In the genomic region with DNA sequence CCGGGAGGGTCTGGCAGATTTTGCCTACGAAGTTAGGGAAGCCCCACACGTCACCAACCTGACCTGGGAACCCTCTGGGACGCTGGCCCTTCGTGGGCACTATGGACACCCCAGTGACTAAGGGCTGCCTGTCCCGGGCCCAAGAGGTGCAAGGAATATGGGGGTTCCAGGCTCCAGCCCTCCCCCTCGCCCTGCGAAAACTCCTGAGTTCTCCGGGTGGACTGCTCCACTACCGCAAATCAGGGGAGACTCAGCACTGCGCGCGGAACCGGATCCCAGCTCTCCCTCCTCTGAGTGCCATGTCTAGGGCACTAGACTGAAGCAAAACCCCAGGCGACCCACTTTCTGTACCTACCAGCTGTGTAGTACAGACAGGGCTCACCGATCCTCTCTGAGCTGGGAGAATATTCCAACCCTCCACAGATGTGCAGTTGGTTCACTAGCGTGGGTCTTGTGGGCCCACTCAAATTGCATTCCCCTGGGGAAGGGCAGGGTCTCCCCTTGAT, we compare ENCODE assay signal across 8 cellular contexts. TPM values are rescaled to one million over a fixed set of nuclear protein-coding genes. Genes with fewer than 3 reads are reported as not detected.
DNase-seq lines count a peak whose midpoint lies in the region; ATAC-seq and TF ChIP-seq lines count a peak whose summit lies in the region.

A gene with protein sequence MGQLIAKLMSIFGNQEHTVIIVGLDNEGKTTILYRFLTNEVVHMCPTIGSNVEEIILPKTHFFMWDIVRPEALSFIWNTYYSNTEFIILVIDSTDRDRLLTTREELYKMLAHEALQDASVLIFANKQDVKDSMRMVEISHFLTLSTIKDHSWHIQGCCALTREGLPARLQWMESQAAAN (minus strand): TSS at position 318 of the 506 bp plus-strand sequence. CDS start 401 bp downstream, outside the sequence.

- no peaks in the 10 kb centered on the region for H4K20me1 ChIP-seq in SK-N-SH (ENCODE audit: insufficient read depth)

- peak within 1 kb of the TSS; percentile 75 for H3K4me2 ChIP-seq in SK-N-SH

- DNase-seq in SK-N-SH: no peak
- DNase-seq in astrocyte of the cerebellum (ENCODE audit: low read depth): no peak
- no peak for DNase-seq in COR-L47 (lab: John Stamatoyannopoulos, UW)

- no peak for TF ChIP-seq EP300 in SK-N-SH (IDR thresholded peaks at IDR 0.05; ENCODE audit: borderline replicate concordance in 1 of 2, low read depth in 1 of 2, low read length in 1 of 2)

- H3K9ac ChIP-seq in SK-N-SH (0 out of 2 replicates have a peak within 1 kb of the TSS, but pooled peaks have one; percentile 23), liver (ENCODE audit: low read depth in 1 of 2, low read length in 2 of 2) (no peak within 1 kb of the TSS), stomach smooth muscle (ENCODE audit: low read length in 2 of 2) (peak within 1 kb of the TSS; percentile 62 to 80)

- no peak for TF ChIP-seq CTCF in SK-N-SH (IDR thresholded peaks at IDR 0.05)
- no peak for TF ChIP-seq CTCF in astrocyte of the cerebellum (IDR thresholded peaks at IDR 0.05; ENCODE audit: low read depth, low read length, missing control alignments)
- TF ChIP-seq CTCF in liver (IDR thresholded peaks at IDR 0.05; ENCODE audit: low read depth, low read length, missing input control): no peak

- peaks cover 5% of the 10 kb centered on the region for H3F3A ChIP-seq in SK-N-SH (replicated peaks; ENCODE audit: insufficient read depth)

- peaks cover 0 to 3% of the 10 kb centered on the region in 2 experiments; a peak in 2 of 4 replicates for H3K4me1 ChIP-seq in SK-N-SH (ENCODE audit: control insufficient read depth in 1 of 2, insufficient read depth in 2 of 2, low read depth in 1 of 2, low read length in 1 of 2)
- H3K4me1 ChIP-seq in liver (ENCODE audit: control insufficient read depth in 4 of 4, insufficient read depth in 4 of 4, low read length in 3 of 4): peaks cover 5 to 9% (median 6%) of the 10 kb centered on the region in 4 donors
- peaks cover 18% of the 10 kb centered on the region for H3K4me1 ChIP-seq in stomach smooth muscle (ENCODE audit: control insufficient read depth, insufficient read depth, low read length)

- POLR2A ChIA-PET in SK-N-SH (lab: Yijun Ruan, JAX): interaction anchor here (1.1 to 1.9 kb wide), 4 partner anchors 9 to 108 kb away, joined by 3 to 6 read pairs (median 4); a partner anchor contains a TSS

- H3K9me3 ChIP-seq in SK-N-SH (no peaks in the 10 kb centered on the region), liver (ENCODE audit: control insufficient read depth in 4 of 4, low read length in 3 of 4) (no peaks in the 10 kb centered on the region), stomach smooth muscle (ENCODE audit: control insufficient read depth in 2 of 2, low read length in 2 of 2) (no peaks in the 10 kb centered on the region)

- CTCF ChIA-PET in SK-N-SH (lab: Yijun Ruan, JAX): interaction anchor here (0.9 to 5.7 kb wide), 9 partner anchors 9 to 188 kb away, joined by 3 to 108 read pairs (median 4); no protein-coding TSS in a partner anchor

- H3K4me3 ChIP-seq in SK-N-SH (ENCODE audit: low read depth in 2 of 2, low read length in 1 of 2) (peak within 1 kb of the TSS; percentile 50 to 62), astrocyte of the cerebellum (ENCODE audit: low read depth, low read length) (peak within 1 kb of the TSS; percentile 44), liver (ENCODE audit: low read depth in 1 of 3, low read length in 3 of 3) (peak within 1 kb of the TSS in 2 of 3 donors; percentile 13 to 28), stomach smooth muscle (ENCODE audit: low read length in 2 of 2) (peak within 1 kb of the TSS; percentile 83 to 88)

- no peak for ATAC-seq in SK-N-SH treated with all-trans-retinoic acid at 6 μM for 48 hours
- no peak for ATAC-seq in GM21367 (IDR thresholded peaks at IDR 0.05; ENCODE audit: unreplicated experiment)
- no peak for ATAC-seq in HG02798 (IDR thresholded peaks at IDR 0.05; ENCODE audit: poor library complexity, unreplicated experiment)

- H3K36me3 ChIP-seq in SK-N-SH (replicated peaks in 1 of 2; ENCODE audit: control insufficient read depth in 1 of 2, insufficient read depth in 2 of 2, low read length in 1 of 2) (no peaks in the 10 kb centered on the region), liver (ENCODE audit: control insufficient read depth in 4 of 4, insufficient read depth in 3 of 4, low read depth in 1 of 4, low read length in 3 of 4) (no peaks in the 10 kb centered on the region), stomach smooth muscle (ENCODE audit: control insufficient read depth in 2 of 2, insufficient read depth in 2 of 2, low read length in 2 of 2) (no peaks in the 10 kb centered on the region)

- no peaks in the 10 kb centered on the region for H3K79me2 ChIP-seq in SK-N-SH (ENCODE audit: insufficient read depth)

- no peaks in the 10 kb centered on the region for H3K9me2 ChIP-seq in SK-N-SH

- peak within 1 kb of the TSS; percentile 95; the same call in 1 of the 2 replicates for H2AFZ ChIP-seq in SK-N-SH (ENCODE audit: low read depth)

- WGBS in SK-N-SH (ENCODE audit: low lambda C conversion rate): 88% methylated on average over 12 of the region's 17 CpGs
- WGBS in liver: 52% methylated on average over 17 of the region's 17 CpGs

- in situ Hi-C loops in astrocyte of the cerebellum (cut with HindIII; ENCODE audit: low sequenced_read_pairs): loop anchor here (10.0 kb wide), 1 partner anchor 101 kb away; no protein-coding TSS in a partner anchor

- H3K27ac ChIP-seq in SK-N-SH (ENCODE audit: low read depth in 2 of 2, low read length in 1 of 2): no peak within 1 kb of the TSS
- no peak within 1 kb of the TSS for H3K27ac ChIP-seq in liver (ENCODE audit: low read depth in 1 of 2, low read length in 2 of 2)
- H3K27ac ChIP-seq in stomach smooth muscle (ENCODE audit: low read length): no peak within 1 kb of the TSS

- no peak for TF ChIP-seq RAD21 in SK-N-SH (IDR thresholded peaks at IDR 0.05; ENCODE audit: low read length)
- TF ChIP-seq RAD21 in liver (IDR thresholded peaks at IDR 0.05): no peak

- H3K27me3 ChIP-seq in SK-N-SH (ENCODE audit: insufficient read depth): no peaks in the 10 kb centered on the region
- H3K27me3 ChIP-seq in liver (ENCODE audit: control insufficient read depth in 4 of 4, insufficient read depth in 4 of 4, low read length in 3 of 4): peaks cover 0 to 3% (median 1%) of the 10 kb centered on the region in 4 donors
- no peaks in the 10 kb centered on the region for H3K27me3 ChIP-seq in stomach smooth muscle (ENCODE audit: control insufficient read depth in 1 of 2, insufficient read depth in 2 of 2, low read length in 2 of 2)

TF ChIP-seq in SK-N-SH, 30 proteins besides CTCF, POLR2A, EP300 and RAD21 (continues in another document):
- TF ChIP-seq TCF12 (IDR thresholded peaks at IDR 0.05) (no peak), RCOR1 (IDR thresholded peaks at IDR 0.05; ENCODE audit: low read length) (no peak), EZH2phosphoT487 (IDR thresholded peaks at IDR 0.05; ENCODE audit: borderline replicate concordance, low read depth) (no peak), CHD2 (IDR thresholded peaks at IDR 0.05; ENCODE audit: low read length, partially characterized antibody) (no peak), GATA2 (CRISPR knock-in tag; IDR thresholded peaks at IDR 0.05) (no peak), FOXJ3 (CRISPR knock-in tag; IDR thresholded peaks at IDR 0.05) (no peak), RXRA (IDR thresholded peaks at IDR 0.05; ENCODE audit: borderline replicate concordance, low read depth) (no peak), TAF1 (IDR thresholded peaks at IDR 0.05; ENCODE audit: borderline replicate concordance, low read depth, low read length) (no peak), MXI1 (IDR thresholded peaks at IDR 0.05; ENCODE audit: low read depth, low read length) (no peak)
- TF ChIP-seq, protein P1, sequence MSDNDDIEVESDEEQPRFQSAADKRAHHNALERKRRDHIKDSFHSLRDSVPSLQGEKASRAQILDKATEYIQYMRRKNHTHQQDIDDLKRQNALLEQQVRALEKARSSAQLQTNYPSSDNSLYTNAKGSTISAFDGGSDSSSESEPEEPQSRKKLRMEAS (IDR thresholded peaks at IDR 0.05; ENCODE audit: low read depth): no peak

TF ChIP-seq in SK-N-SH treated with all-trans-retinoic acid at 6 μM for 48 hours, 23 proteins besides CTCF, POLR2A, EP300 and RAD21 (continues in another document):
- TF ChIP-seq, protein P2, sequence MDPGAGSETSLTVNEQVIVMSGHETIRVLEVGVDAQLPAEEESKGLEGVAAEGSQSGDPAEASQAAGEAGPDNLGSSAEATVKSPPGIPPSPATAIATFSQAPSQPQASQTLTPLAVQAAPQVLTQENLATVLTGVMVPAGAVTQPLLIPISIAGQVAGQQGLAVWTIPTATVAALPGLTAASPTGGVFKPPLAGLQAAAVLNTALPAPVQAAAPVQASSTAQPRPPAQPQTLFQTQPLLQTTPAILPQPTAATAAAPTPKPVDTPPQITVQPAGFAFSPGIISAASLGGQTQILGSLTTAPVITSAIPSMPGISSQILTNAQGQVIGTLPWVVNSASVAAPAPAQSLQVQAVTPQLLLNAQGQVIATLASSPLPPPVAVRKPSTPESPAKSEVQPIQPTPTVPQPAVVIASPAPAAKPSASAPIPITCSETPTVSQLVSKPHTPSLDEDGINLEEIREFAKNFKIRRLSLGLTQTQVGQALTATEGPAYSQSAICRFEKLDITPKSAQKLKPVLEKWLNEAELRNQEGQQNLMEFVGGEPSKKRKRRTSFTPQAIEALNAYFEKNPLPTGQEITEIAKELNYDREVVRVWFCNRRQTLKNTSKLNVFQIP (CRISPR knock-in tag; IDR thresholded peaks at IDR 0.05; ENCODE audit: borderline replicate concordance, low read depth): no peak
- TF ChIP-seq ZNF565 (CRISPR knock-in tag; conservative IDR thresholded peaks at IDR 0.05; ENCODE audit: low read depth): no peak
- TF ChIP-seq ZFP30 (CRISPR knock-in tag; IDR thresholded peaks at IDR 0.05): no peak

TF ChIP-seq in liver, 16 proteins besides CTCF, POLR2A, EP300 and RAD21 (continues in another document):
- TF ChIP-seq YY1 (IDR thresholded peaks at IDR 0.05): no peak
- TF ChIP-seq, protein P1 (IDR thresholded peaks at IDR 0.05): no peak

RNA-seq across cellular contexts. Expression of the gene that starts here (rescaled TPM):
- polyA plus RNA-seq in SK-N-SH (2012; rRNA removed) (not detected in 2 replicates), liver (not detected)
- not detected in 2 replicates for polyA plus RNA-seq in SK-N-SH (2012; cell fraction: cytosol; rRNA removed)
- polyA plus RNA-seq in SK-N-SH (2012; cell fraction: nucleus; rRNA removed): 0.05 TPM in 1 of 2 replicates, not detected in the other
- total RNA-seq in liver: not detected

Comparison
In these comparisons a context has a peak if more than half of its experiments do, and no peak if none do; other contexts are left out.
1. H3K4me3 ChIP-seq: peak in every context shown above with its lines; median percentile 86 in stomach smooth muscle; 56 in SK-N-SH; 44 in astrocyte of the cerebellum; 20 in liver.
2. H3K9ac ChIP-seq: peak in SK-N-SH (single experiment) and stomach smooth muscle (2 of 2); none in liver (0 of 2).